Comparison of ENCODE assay signal across 20 cellular contexts in genomic region chr14:61459229-61459628, GRCh38.
DNase-seq lines count a peak whose midpoint lies in the region; ATAC-seq and TF ChIP-seq lines count a peak whose summit lies in the region.
"Had no signal": no experiment of that assay in that cellular context is flagged by ENCODE, and none has a peak within 500 bp of the region (broad histone marks: within the 10 kb centered on the region; RNA-seq: fewer than 3 reads in every experiment).

No MANE protein-coding gene starts in this region.

- ATAC-seq in stimulated activated effector memory CD8-positive, alpha-beta T cell treated with anti-CD3 and anti-CD28 coated beads, Interleukin-12 subunit alpha, Interleukin-12 subunit beta, amount 100 ng/mL, for 72 hours: no peak
- no peak for ATAC-seq in GM18867 (IDR thresholded peaks at IDR 0.05; ENCODE audit: unreplicated experiment)
- ATAC-seq in right lobe of liver: no peak
- ATAC-seq: esophagus mucosa had no signal

- H3K27ac Mint-ChIP-seq in activated naive CD4-positive, alpha-beta T cell treated with anti-CD3 and anti-CD28 coated beads for 36 hours: peak overlapping the region; percentile 57
- H3K27ac Mint-ChIP-seq in activated naive CD8-positive, alpha-beta T cell treated with anti-CD3 and anti-CD28 coated beads for 36 hours: peak overlapping the region; percentile 70
- peak overlapping the region; percentile 81 for H3K27ac Mint-ChIP-seq in stimulated activated effector memory CD8-positive, alpha-beta T cell treated with anti-CD3 and anti-CD28 coated beads, Interleukin-12 subunit alpha, Interleukin-12 subunit beta, amount 100 ng/mL, for 72 hours

- H3K9me3 ChIP-seq in KOPT-K1 (ENCODE audit: insufficient read depth, low read length, poor library complexity, severe bottlenecking) (no peaks in the 10 kb centered on the region), right lobe of liver (no peaks in the 10 kb centered on the region)
- H3K9me3 ChIP-seq: Peyer's patch had no signal

- peaks cover 2% of the 10 kb centered on the region for H3K9me3 Mint-ChIP-seq in activated naive CD4-positive, alpha-beta T cell treated with anti-CD3 and anti-CD28 coated beads for 36 hours
- H3K9me3 Mint-ChIP-seq in activated naive CD8-positive, alpha-beta T cell treated with anti-CD3 and anti-CD28 coated beads for 36 hours: peaks cover 2% of the 10 kb centered on the region
- peaks cover 2% of the 10 kb centered on the region for H3K9me3 Mint-ChIP-seq in stimulated activated effector memory CD8-positive, alpha-beta T cell treated with anti-CD3 and anti-CD28 coated beads, Interleukin-12 subunit alpha, Interleukin-12 subunit beta, amount 100 ng/mL, for 72 hours

- peaks cover 78% of the 10 kb centered on the region for H3K4me1 Mint-ChIP-seq in activated naive CD4-positive, alpha-beta T cell treated with anti-CD3 and anti-CD28 coated beads for 36 hours (ENCODE audit: low read depth)
- H3K4me1 Mint-ChIP-seq in activated naive CD8-positive, alpha-beta T cell treated with anti-CD3 and anti-CD28 coated beads for 36 hours: peaks cover 71% of the 10 kb centered on the region
- H3K4me1 Mint-ChIP-seq in stimulated activated effector memory CD8-positive, alpha-beta T cell treated with anti-CD3 and anti-CD28 coated beads, Interleukin-12 subunit alpha, Interleukin-12 subunit beta, amount 100 ng/mL, for 72 hours: peaks cover 75% of the 10 kb centered on the region

- H3K4me3 ChIP-seq in right lobe of liver: no peak overlapping the region
- H3K4me3 ChIP-seq: BLaER1, Peyer's patch, skin epidermis had no signal

- H3K36me3 ChIP-seq in KOPT-K1 (ENCODE audit: insufficient read depth, low read length) (peaks cover 97% of the 10 kb centered on the region), right lobe of liver (peaks cover 0 to 10% (median 0%) of the 10 kb centered on the region in 4 donors)
- H3K36me3 ChIP-seq: Peyer's patch had no signal

- peaks cover 75% of the 10 kb centered on the region for H3K36me3 Mint-ChIP-seq in activated naive CD4-positive, alpha-beta T cell treated with anti-CD3 and anti-CD28 coated beads for 36 hours (ENCODE audit: low read depth)
- H3K36me3 Mint-ChIP-seq in activated naive CD8-positive, alpha-beta T cell treated with anti-CD3 and anti-CD28 coated beads for 36 hours: peaks cover 79% of the 10 kb centered on the region
- peaks cover 100% of the 10 kb centered on the region for H3K36me3 Mint-ChIP-seq in stimulated activated effector memory CD8-positive, alpha-beta T cell treated with anti-CD3 and anti-CD28 coated beads, Interleukin-12 subunit alpha, Interleukin-12 subunit beta, amount 100 ng/mL, for 72 hours

- no peak overlapping the region for H3K4me3 Mint-ChIP-seq in activated naive CD4-positive, alpha-beta T cell treated with anti-CD3 and anti-CD28 coated beads for 36 hours
- no peak overlapping the region for H3K4me3 Mint-ChIP-seq in activated naive CD8-positive, alpha-beta T cell treated with anti-CD3 and anti-CD28 coated beads for 36 hours
- H3K4me3 Mint-ChIP-seq in stimulated activated effector memory CD8-positive, alpha-beta T cell treated with anti-CD3 and anti-CD28 coated beads, Interleukin-12 subunit alpha, Interleukin-12 subunit beta, amount 100 ng/mL, for 72 hours: no peak overlapping the region

- intact Hi-C loops in activated naive CD4-positive, alpha-beta T cell treated with anti-CD3 and anti-CD28 coated beads for 36 hours (cut with micrococcal nuclease): no loop called here
- intact Hi-C loops in right lobe of liver (cut with DNase I): loop anchor here in 1 of 2 donors (5.0 kb wide), 1 partner anchor 378 kb away; no protein-coding TSS in a partner anchor

- H3K27me3 Mint-ChIP-seq in activated naive CD4-positive, alpha-beta T cell treated with anti-CD3 and anti-CD28 coated beads for 36 hours (ENCODE audit: low read depth): no peaks in the 10 kb centered on the region
- no peaks in the 10 kb centered on the region for H3K27me3 Mint-ChIP-seq in activated naive CD8-positive, alpha-beta T cell treated with anti-CD3 and anti-CD28 coated beads for 36 hours

- WGBS in right lobe of liver (ENCODE audit: insufficient coverage, low coverage, low lambda C conversion rate, missing lambda C conversion rate): 81% methylated on average over 4 of the region's 6 CpGs

- peaks cover 0 to 4% (median 0%) of the 10 kb centered on the region in 4 donors for H3K4me1 ChIP-seq in right lobe of liver

- H3K27ac ChIP-seq in KOPT-K1 (ENCODE audit: low read depth, low read length, poor library complexity, severe bottlenecking) (peak overlapping the region; percentile 100), right lobe of liver (no peak overlapping the region)
- H3K27ac ChIP-seq: BLaER1, Peyer's patch, skin epidermis had no signal

- no peak for TF ChIP-seq POLR2A in right lobe of liver (IDR thresholded peaks at IDR 0.05)

- H3K27me3 ChIP-seq in right lobe of liver: no peaks in the 10 kb centered on the region
- H3K27me3 ChIP-seq: BLaER1, Peyer's patch had no signal

- CTCF ChIA-PET in activated naive CD4-positive, alpha-beta T cell treated with anti-CD3 and anti-CD28 coated beads for 36 hours (lab: Charles Lee): interaction anchor here (5.2 to 5.7 kb wide), 2 partner anchors 11 to 378 kb away, joined by 33 to 63 read pairs; no protein-coding TSS in a partner anchor

- TF ChIP-seq CTCF in right lobe of liver (IDR thresholded peaks at IDR 0.05): no peak

- no peak for DNase-seq in activated naive CD4-positive, alpha-beta T cell treated with anti-CD3 and anti-CD28 coated beads for 36 hours
- no peak for DNase-seq in activated naive CD4-positive, alpha-beta T cell treated with anti-CD3 and anti-CD28 coated beads, Interleukin-2, amount 50 U/mL, for 16 hours
- no peak for DNase-seq in activated naive CD8-positive, alpha-beta T cell treated with anti-CD3 and anti-CD28 coated beads for 36 hours
- no peak for DNase-seq in stimulated activated effector memory CD8-positive, alpha-beta T cell treated with anti-CD3 and anti-CD28 coated beads, Interleukin-12 subunit alpha, Interleukin-12 subunit beta, amount 100 ng/mL, for 72 hours (ENCODE audit: low spot score in 2 of 2)
- DNase-seq in NCI-H1436 (lab: John Stamatoyannopoulos, UW) (no peak), right lobe of liver (no peak)
- DNase-seq: activated CD4-positive, alpha-beta T cell treated with anti-CD3 and anti-CD28 coated beads for 48 hours; effector memory CD4-positive, alpha-beta T cell; foreskin melanocyte; mesendoderm; NCI-H187 treated with DMSO at 0.1 percent for 48 hours; NCI-H526 treated with DMSO at 0.1 percent for 48 hours; occipital lobe; Peyer's patch; stimulated activated CD4-positive, alpha-beta T cell treated with anti-CD3 and anti-CD28 coated beads, Interleukin-1b, Interleukin-23, amount 100 ng/mL, for 48 hours had no signal
